Comparison of ENCODE assay signal across 29 cellular contexts in the genomic region with DNA sequence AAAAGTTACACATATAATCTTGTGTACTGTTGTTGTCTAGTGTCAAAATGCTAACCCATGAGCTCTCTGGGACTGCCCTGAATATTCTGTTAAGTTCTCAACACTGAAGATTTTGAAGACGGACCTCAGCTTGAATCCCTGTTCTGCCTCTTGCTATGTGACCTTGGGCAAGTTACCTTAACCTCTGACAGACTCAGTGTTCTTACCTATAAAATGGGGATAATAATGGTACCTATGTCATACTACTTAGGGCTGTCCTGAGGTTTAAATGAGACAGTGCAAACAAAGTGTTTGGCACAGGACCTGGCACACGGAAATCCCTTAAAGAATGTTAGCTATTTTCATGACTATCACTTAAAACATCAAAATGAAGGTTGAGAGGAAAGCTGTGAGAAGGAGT.
"Had no signal": no experiment of that assay in that cellular context is flagged by ENCODE, and none has a peak within 500 bp of the region (broad histone marks: within the 10 kb centered on the region; RNA-seq: fewer than 3 reads in every experiment).

No MANE protein-coding gene starts in this region.

- ATAC-seq: naive thymus-derived CD4-positive, alpha-beta T cell; natural killer cell; pancreas; right cardiac atrium; sciatic nerve; stimulated activated memory B cell treated with anti-CD40 and anti-IgM and Interleukin-4, amounts not matched to agents 10 μg/mL and 1 μg/mL and 100 μg/mL, for 72 hours; stimulated activated naive CD8-positive, alpha-beta T cell treated with anti-CD3 and anti-CD28 coated beads, Interleukin-15, amount 100 ng/mL, for 72 hours; stimulated activated naive CD8-positive, alpha-beta T cell treated with anti-CD3 and anti-CD28 coated beads, Interleukin-15, Interleukin-2, amounts not matched to agents 100 U/mL and 50 U/mL, for 24 hours; upper lobe of right lung had no signal

- DNase-seq: naive thymus-derived CD4-positive, alpha-beta T cell; natural killer cell; occipital lobe; pancreas; right cardiac atrium; spleen; stimulated activated CD4-positive, alpha-beta T cell treated with anti-CD3 and anti-CD28 coated beads, Interleukin-12 subunit alpha, Interleukin-12 subunit beta, amount 100 ng/mL, for 4 hours; stimulated activated CD4-positive, alpha-beta T cell treated with anti-CD3 and anti-CD28 coated beads, Interleukin-1b, Interleukin-23, amount 100 ng/mL, for 48 hours; stimulated activated CD4-positive, alpha-beta T cell treated with anti-CD3 and anti-CD28 coated beads, Interleukin-4, amount 100 ng/mL, for 1 hour; stimulated activated CD4-positive, alpha-beta T cell treated with anti-CD3 and anti-CD28 coated beads, Interleukin-4, amount 100 ng/mL, for 4 hours; stimulated activated CD8-positive, alpha-beta memory T cell treated with anti-CD3 and anti-CD28 coated beads, Interleukin-4, amount 100 ng/mL, for 48 hours; stimulated activated naive CD4-positive, alpha-beta T cell; stimulated activated naive CD8-positive, alpha-beta T cell treated with anti-CD3 and anti-CD28 coated beads, Interleukin-15, amount 100 ng/mL, for 72 hours; stimulated activated naive CD8-positive, alpha-beta T cell treated with anti-CD3 and anti-CD28 coated beads, Interleukin-15, Interleukin-2, amounts not matched to agents 100 U/mL and 50 U/mL, for 24 hours; substantia nigra; testis; tibial artery; transverse colon; upper lobe of right lung; uterus had no signal

- H3K9me3 ChIP-seq: pancreas, prostate gland, spleen, suprapubic skin, testis, tibial artery, transverse colon, upper lobe of right lung, uterus had no signal

- H3K4me2 ChIP-seq: neural progenitor cell, smooth muscle cell had no signal

- FAIRE-seq: pancreas had no signal

- H3K36me3 ChIP-seq: prostate gland, uterus had no signal

- H3K4me1 ChIP-seq: pancreas, prostate gland, spleen, suprapubic skin, testis, tibial artery, upper lobe of right lung, uterus had no signal

- H3K4me3 Mint-ChIP-seq: naive thymus-derived CD4-positive, alpha-beta T cell; natural killer cell; nephron; neural progenitor cell; stimulated activated memory B cell treated with anti-CD40 and anti-IgM and Interleukin-4, amounts not matched to agents 10 μg/mL and 1 μg/mL and 100 μg/mL, for 72 hours; stimulated activated naive CD8-positive, alpha-beta T cell treated with anti-CD3 and anti-CD28 coated beads, Interleukin-15, amount 100 ng/mL, for 72 hours; type B pancreatic cell had no signal

- H3K27me3 Mint-ChIP-seq: naive thymus-derived CD4-positive, alpha-beta T cell; stimulated activated memory B cell treated with anti-CD40 and anti-IgM and Interleukin-4, amounts not matched to agents 10 μg/mL and 1 μg/mL and 100 μg/mL, for 72 hours; stimulated activated naive CD8-positive, alpha-beta T cell treated with anti-CD3 and anti-CD28 coated beads, Interleukin-15, amount 100 ng/mL, for 72 hours; type B pancreatic cell had no signal

- H3K27ac Mint-ChIP-seq: naive thymus-derived CD4-positive, alpha-beta T cell; natural killer cell; nephron; neural progenitor cell; stimulated activated memory B cell treated with anti-CD40 and anti-IgM and Interleukin-4, amounts not matched to agents 10 μg/mL and 1 μg/mL and 100 μg/mL, for 72 hours; type B pancreatic cell had no signal

- H3K4me1 Mint-ChIP-seq: nephron; neural progenitor cell; stimulated activated memory B cell treated with anti-CD40 and anti-IgM and Interleukin-4, amounts not matched to agents 10 μg/mL and 1 μg/mL and 100 μg/mL, for 72 hours had no signal

- H3K27me3 ChIP-seq: neural progenitor cell, pancreas, spleen, suprapubic skin, testis, tibial artery, transverse colon, upper lobe of right lung, uterus had no signal

- H3K27ac ChIP-seq: neural progenitor cell, pancreas, prostate gland, skin epidermis, spleen, suprapubic skin, testis, tibial artery, upper lobe of right lung, uterus had no signal

- H3K9ac ChIP-seq: neural progenitor cell had no signal

- H2AFZ ChIP-seq: neural progenitor cell had no signal

- H3K9me3 Mint-ChIP-seq: naive thymus-derived CD4-positive, alpha-beta T cell; natural killer cell; stimulated activated memory B cell treated with anti-CD40 and anti-IgM and Interleukin-4, amounts not matched to agents 10 μg/mL and 1 μg/mL and 100 μg/mL, for 72 hours; stimulated activated naive CD8-positive, alpha-beta T cell treated with anti-CD3 and anti-CD28 coated beads, Interleukin-15, amount 100 ng/mL, for 72 hours had no signal

- H3K4me3 ChIP-seq: neural progenitor cell, pancreas, prostate gland, skin epidermis, smooth muscle cell, spleen, suprapubic skin, testis, tibial artery, transverse colon, upper lobe of right lung, uterus had no signal
